ENCODE assay signal across 1 cellular context in genomic region chrX:71254092-71254941, GRCh38.
TF ChIP-seq lines count a peak whose summit lies in the region.

Gene ZMYM3 (minus strand): TSS chrX:71254140. CDS start chrX:71253255, 885 bp downstream.

TF ChIP-seq in GM23338, 12 proteins besides CTCF, POLR2A, EP300 and RAD21 (continued from another document):
- TF ChIP-seq ZNF462 (CRISPR knock-in tag; IDR thresholded peaks at IDR 0.05) (no peak), ZNF331 (CRISPR knock-in tag; IDR thresholded peaks at IDR 0.05; ENCODE audit: low read depth) (no peak), ZNF114 (CRISPR knock-in tag; IDR thresholded peaks at IDR 0.05) (no peak), POLR2AphosphoS5 (IDR thresholded peaks at IDR 0.05; ENCODE audit: low read depth) (no peak; the same call in 1 of the 2 replicates), JUNB (IDR thresholded peaks at IDR 0.05; ENCODE audit: unreplicated experiment) (no peak), STAT1 (IDR thresholded peaks at IDR 0.05; ENCODE audit: unreplicated experiment) (no peak), REST (IDR thresholded peaks at IDR 0.05; ENCODE audit: unreplicated experiment) (no peak), EZH2phosphoT487 (IDR thresholded peaks at IDR 0.05; ENCODE audit: unreplicated experiment) (no peak), EZH2 (IDR thresholded peaks at IDR 0.05; ENCODE audit: low read depth, unreplicated experiment) (no peak)
